ENCODE assay signal across 10 cellular contexts in genomic region chr1:8814870-8815269, GRCh38. TPM values are rescaled to one million over a fixed set of nuclear protein-coding genes. Genes with fewer than 3 reads are reported as not detected.
DNase-seq lines count a peak whose midpoint lies in the region; ATAC-seq and TF ChIP-seq lines count a peak whose summit lies in the region.
"Had no signal": no experiment of that assay in that cellular context is flagged by ENCODE, and none has a peak within 500 bp of the region (broad histone marks: within the 10 kb centered on the region; RNA-seq: fewer than 3 reads in every experiment).

No MANE protein-coding gene starts in this region.

- peak overlapping the region in 3 of 5 donors; percentile 14 to 90 (median 46) for H3K4me3 Mint-ChIP-seq in immature natural killer cell

- peaks cover 32 to 46% of the 10 kb centered on the region in 2 donors for H3K4me1 Mint-ChIP-seq in immature natural killer cell

- H3K27me3 Mint-ChIP-seq in immature natural killer cell (ENCODE audit: low read depth in 3 of 3), result peaks cover 15 to 22% (median 20%) of the 10 kb centered on the region in 3 donors

- peak; percentile 75 for TF ChIP-seq CTCF in Panc1 (IDR thresholded peaks at IDR 0.05)

- intact Hi-C loops in Panc1 (cut with micrococcal nuclease; ENCODE audit: unreplicated experiment), result no loop called here

- BruUV-seq in Panc1 (replicated peaks; lab: Mats Ljungman, UMichigan), result no TSS peak

- in situ Hi-C loops in Panc1 (cut with HindIII; ENCODE audit: low pct_unique_long_range_greater_than_20kb, low sequenced_read_pairs), result no loop called here

- no peaks in the 10 kb centered on the region for H3K9me3 Mint-ChIP-seq in immature natural killer cell

- H3K36me3 ChIP-seq in Panc1 (ENCODE audit: control insufficient read depth, insufficient read depth, low read length), result no peaks in the 10 kb centered on the region; the same call in 1 of the 2 replicates
- H3K36me3 ChIP-seq: neutrophil had no signal

- no peaks in the 10 kb centered on the region for H3K9me3 ChIP-seq in Panc1 (ENCODE audit: control insufficient read depth, insufficient read depth, low read depth, low read length)
- H3K9me3 ChIP-seq: neutrophil had no signal

- POLR2A ChIA-PET in Panc1 (lab: Charles Lee), result interaction anchor here (1.5 kb wide), 1 partner anchor 35 kb away, joined by 4 read pairs; no protein-coding TSS in a partner anchor

- H3K27ac Mint-ChIP-seq in immature natural killer cell, result peak overlapping the region in 5 of 6 donors; percentile 47 to 95 (median 90)

- peak overlapping the region; percentile 89 to 91 for H3K4me3 ChIP-seq in Panc1 (ENCODE audit: low read depth in 2 of 2, low read length in 2 of 2)

- H3K27me3 ChIP-seq in Panc1 (ENCODE audit: control insufficient read depth, insufficient read depth, low read length), result no peaks in the 10 kb centered on the region
- H3K27me3 ChIP-seq: neutrophil had no signal

- H3K27ac ChIP-seq in Panc1 (ENCODE audit: low read length) (peak overlapping the region; percentile 93), substantia nigra (ENCODE audit: low read depth, low read length, poor library complexity, severe bottlenecking) (peak overlapping the region; percentile 98)

- ATAC-seq in Panc1, result no peak
- no peak for ATAC-seq in HG03095 (IDR thresholded peaks at IDR 0.05; ENCODE audit: unreplicated experiment)

- peak; percentile 33 for DNase-seq in activated effector memory CD4-positive, alpha-beta T cell treated with anti-CD3 and anti-CD28 coated beads, Interleukin-2, amount 50 U/mL, for 16 hours
- DNase-seq in activated effector memory CD4-positive, alpha-beta T cell treated with Interleukin-2 at 50 U/mL for 16 hours, result no peak
- DNase-seq in Panc1 (ENCODE audit: low read depth, low spot score) (no peak), immature natural killer cell (no peak), substantia nigra (lab: John Stamatoyannopoulos, UW) (peak in 14 of 49 donors; percentile 5 to 56 (median 15))
- no peak for DNase-seq in central memory CD4-positive, alpha-beta T cell
- DNase-seq in activated CD4-positive, alpha-beta T cell treated with anti-CD3 and anti-CD28 coated beads for 4 hours, result no peak
- DNase-seq: GDM1 had no signal

- no peaks in the 10 kb centered on the region for H3K36me3 Mint-ChIP-seq in immature natural killer cell

- peaks cover 36% of the 10 kb centered on the region for H3K4me1 ChIP-seq in Panc1 (ENCODE audit: control insufficient read depth, insufficient read depth, low read length)

- CTCF ChIA-PET in Panc1 (lab: Charles Lee), result interaction anchor here (2.0 kb wide), 1 partner anchor 34 kb away, joined by 17 read pairs; no protein-coding TSS in a partner anchor

RNA-seq across cellular contexts. Expression of gene RERE, which starts 2.6 kb away (rescaled TPM):
- total RNA-seq in Panc1 (2021; ENCODE audit: unreplicated experiment), result 217 TPM
- 196 TPM for polyA plus RNA-seq in Panc1 (2012; ENCODE audit: insufficient read length)
- 1 to 10 TPM; 3.8 to 5.9 (median 3.8) TPM for polyA plus RNA-seq in immature natural killer cell
